In genomic region chr22:20080776-20081654, GRCh38 we compare ENCODE assay signal across 8 cellular contexts. TPM values are rescaled to one million over a fixed set of nuclear protein-coding genes. Genes with fewer than 3 reads are reported as not detected.
DNase-seq lines count a peak whose midpoint lies in the region; ATAC-seq, FAIRE-seq and TF ChIP-seq lines count a peak whose summit lies in the region.

No MANE protein-coding gene starts in this region.

- WGBS in esophagus, 2 donors: 10 to 11% methylated on average over 27 of the region's 27 CpGs

- peaks cover 0 to 1% of the 10 kb centered on the region in 2 donors for H3K36me3 Mint-ChIP-seq in naive B cell

- TF ChIP-seq CTCF in DND-41 (IDR thresholded peaks at IDR 0.05; ENCODE audit: borderline replicate concordance, extremely low read depth, low read length, poor library complexity, severe bottlenecking) (no peak), VCaP (conservative IDR thresholded peaks at IDR 0.05) (no peak), GM20000 (IDR thresholded peaks at IDR 0.05; ENCODE audit: extremely low read depth, missing control alignments) (no peak)

- H2AFZ ChIP-seq in DND-41 (ENCODE audit: low read depth, low read length): peak overlapping the region; percentile 69

- peak; percentile 33 for DNase-seq in DND-41
- DNase-seq in HTR-8/SVneo (ENCODE audit: insufficient read length, low spot score): peak; percentile 19
- no peak for DNase-seq in naive B cell
- no peak for DNase-seq in GM20000 (ENCODE audit: low spot score)
- no peak for DNase-seq in 8988T

- H3K9ac ChIP-seq in DND-41 (ENCODE audit: low read depth, low read length): peak overlapping the region; percentile 85

- H3K79me2 ChIP-seq in DND-41 (ENCODE audit: insufficient read depth, low read length): peaks cover 66% of the 10 kb centered on the region

- no peaks in the 10 kb centered on the region for H3K27me3 Mint-ChIP-seq in naive B cell

- H3K27ac ChIP-seq in DND-41 (ENCODE audit: low read length) (peak overlapping the region; percentile 83), VCaP (peak overlapping the region; percentile 98), esophagus (ENCODE audit: low read depth in 2 of 2, low read length in 1 of 2) (peak overlapping the region; percentile 94 to 95)

- ATAC-seq in DND-41 (ENCODE audit: insufficient read depth, low read depth) (peak; percentile 8; the same call in 2 of the 3 replicates), naive B cell (ENCODE audit: low read depth in 2 of 2) (no peak), HG02981 (IDR thresholded peaks at IDR 0.05; ENCODE audit: unreplicated experiment) (no peak)

- peak overlapping the region in 5 of 6 donors; percentile 36 to 92 (median 90) for H3K27ac Mint-ChIP-seq in naive B cell

- H3K9me3 Mint-ChIP-seq in naive B cell: no peaks in the 10 kb centered on the region

- H3K4me1 ChIP-seq in DND-41 (ENCODE audit: insufficient read depth, low read length) (peaks cover 56% of the 10 kb centered on the region), esophagus (ENCODE audit: control insufficient read depth in 2 of 2, insufficient read depth in 2 of 2, low read length in 1 of 2) (peaks cover 9 to 25% of the 10 kb centered on the region in 2 donors)

- H4K20me1 ChIP-seq in DND-41 (ENCODE audit: insufficient read depth, low read length): peaks cover 50% of the 10 kb centered on the region

- H3K4me1 Mint-ChIP-seq in naive B cell: peaks cover 25 to 36% (median 32%) of the 10 kb centered on the region in 3 donors

- H3K4me2 ChIP-seq in DND-41 (ENCODE audit: insufficient read depth, low read length): peak overlapping the region; percentile 97

- H3K36me3 ChIP-seq in DND-41 (ENCODE audit: insufficient read depth, low read length) (peaks cover 49% of the 10 kb centered on the region), esophagus (ENCODE audit: control insufficient read depth in 2 of 2, insufficient read depth in 2 of 2, low read length in 1 of 2) (peaks cover 0 to 6% of the 10 kb centered on the region in 2 donors)

- FAIRE-seq in HTR-8/SVneo (lab: Jason Lieb, UNC): no peak

- peak overlapping the region; percentile 70 to 76 for H3K4me3 ChIP-seq in DND-41 (ENCODE audit: low read depth in 1 of 2, low read length in 2 of 2)
- H3K4me3 ChIP-seq in esophagus (ENCODE audit: low read depth in 1 of 2, low read length in 2 of 2): peak overlapping the region; percentile 49 to 58

- H3K4me3 Mint-ChIP-seq in naive B cell: peak overlapping the region; percentile 61 to 95 (median 82)

- H3K9me3 ChIP-seq in DND-41 (ENCODE audit: insufficient read depth, low read length, severe bottlenecking) (no peaks in the 10 kb centered on the region), esophagus (ENCODE audit: control insufficient read depth in 2 of 2, insufficient read depth in 1 of 2, low read depth in 1 of 2, low read length in 1 of 2) (no peaks in the 10 kb centered on the region)

- H3K27me3 ChIP-seq in DND-41 (ENCODE audit: insufficient read depth, low read length, poor library complexity) (no peaks in the 10 kb centered on the region), esophagus (ENCODE audit: control insufficient read depth in 1 of 2, insufficient read depth in 2 of 2, low read length in 2 of 2) (no peaks in the 10 kb centered on the region)

RNA-seq across cellular contexts. Expression of gene DGCR8, which starts 1.0 kb away (rescaled TPM):
- polyA plus RNA-seq in esophagus (10 to 100 TPM; 14.1 to 21.6 TPM), naive B cell (ENCODE audit: low read depth in 6 of 6) (1 to 10 TPM in 5 of 6 donors, under 1 TPM in 1; 0.49 to 6.7 (median 2.3) TPM)

RNA-seq across cellular contexts. Expression of gene RANBP1, which starts 34.9 kb away (rescaled TPM):
- polyA plus RNA-seq in esophagus (100 to 1,000 TPM in 1 of 2 donors, 10 to 100 TPM in 1; 49.2 to 136 TPM), naive B cell (ENCODE audit: low read depth in 6 of 6) (100 to 1,000 TPM in 2 of 6 donors, 10 to 100 TPM in 4; 73.1 to 107 (median 91.0) TPM)

RNA-seq across cellular contexts. Expression of gene TRMT2A, which starts 36.0 kb away (rescaled TPM):
- polyA plus RNA-seq in esophagus (10 to 100 TPM; 41.1 to 77.1 TPM), naive B cell (ENCODE audit: low read depth in 6 of 6) (10 to 100 TPM; 15.1 to 29.7 (median 21.3) TPM)

RNA-seq across cellular contexts. Expression of gene ZDHHC8, which starts 50.6 kb away (rescaled TPM):
- 10 to 100 TPM; 21.3 to 33.6 TPM for polyA plus RNA-seq in esophagus
- 1 to 10 TPM in 5 of 6 donors, under 1 TPM in 1; 0.56 to 4.4 (median 2.5) TPM for polyA plus RNA-seq in naive B cell (ENCODE audit: low read depth in 6 of 6)

Comparison
In these comparisons a context has a peak if more than half of its experiments do, and no peak if none do; other contexts are left out.
1. DNase-seq: peak in DND-41 (single experiment) and HTR-8/SVneo (single experiment); none in naive B cell (single experiment), GM20000 (single experiment) and 8988T (single experiment).
2. Peak in every context shown above with its lines, with median percentiles within 50 percentile points of each other: H3K27ac ChIP-seq.